ENCODE assay signal across 6 cellular contexts in genomic region chrX:115840729-115841128, GRCh38.
A peak's percentile ranks its signal among the peaks of the same experiment; 100 is the strongest.
DNase-seq lines count a peak whose midpoint lies in the region; TF ChIP-seq lines count a peak whose summit lies in the region.
"Not testable (repeated sequence)": the region's sequence is repeated elsewhere in the genome, so short reads cannot be mapped to it uniquely, and the experiment has no call there.

No MANE protein-coding gene starts in this region.

- H3K36me3 Mint-ChIP-seq in nephron progenitor cell (ENCODE audit: low read depth); osteocyte (ENCODE audit: unreplicated experiment): not testable (repeated sequence)

- TF ChIP-seq CTCF in nephron progenitor cell (IDR thresholded peaks at IDR 0.05); osteocyte (IDR thresholded peaks at IDR 0.05): not testable (repeated sequence)

- not testable (repeated sequence) for H3K4me1 Mint-ChIP-seq in nephron progenitor cell; osteocyte (ENCODE audit: unreplicated experiment)

- not testable (repeated sequence) for H3K4me3 Mint-ChIP-seq in nephron progenitor cell; osteocyte (ENCODE audit: unreplicated experiment)

- H3K27ac ChIP-seq in HUES6 (ENCODE audit: low read depth, low read length); ectodermal cell (ENCODE audit: insufficient read depth, low read depth, low read length, poor library complexity, severe bottlenecking): not testable (repeated sequence)

- not testable (repeated sequence) for H3K9me3 Mint-ChIP-seq in nephron progenitor cell; osteocyte (ENCODE audit: unreplicated experiment)

- H3K36me3 ChIP-seq in HUES6 (ENCODE audit: control insufficient read depth, insufficient read depth, low read length); NT2/D1 (ENCODE audit: insufficient read depth, insufficient read length, low read length); ectodermal cell (ENCODE audit: control insufficient read depth, insufficient read depth, low read length): not testable (repeated sequence)

- WGBS in ectodermal cell, 2 experiments = 0% methylated on average over 2 of the region's 14 CpGs; no CpG with 5 or more reads in 1 of the 2 experiments

- H3K27me3 Mint-ChIP-seq in nephron progenitor cell (ENCODE audit: low read depth, poor library complexity); osteocyte (ENCODE audit: unreplicated experiment): not testable (repeated sequence)

- not testable (repeated sequence) for H3K27ac Mint-ChIP-seq in nephron progenitor cell; osteocyte (ENCODE audit: unreplicated experiment)

- H3K9me3 ChIP-seq in HUES6 (ENCODE audit: control insufficient read depth, insufficient read depth, low read depth, low read length); NT2/D1 (ENCODE audit: insufficient read depth, low read length); ectodermal cell (ENCODE audit: control insufficient read depth, low read length): not testable (repeated sequence)

- not testable (repeated sequence) for DNase-seq in NT2/D1 (ENCODE audit: low read depth, low spot score)
- peak; percentile 15 for DNase-seq in activated CD8-positive, alpha-beta memory T cell treated with anti-CD3 and anti-CD28 coated beads for 24 hours
- DNase-seq in nephron progenitor cell = peak; percentile 13
- peak; percentile 21 for DNase-seq in osteocyte (ENCODE audit: extremely low spot score, unreplicated experiment)

- not testable (repeated sequence) for H3K27me3 ChIP-seq in HUES6 (ENCODE audit: control insufficient read depth, insufficient read depth, low read length); NT2/D1 (ENCODE audit: insufficient read depth, insufficient read length); ectodermal cell (ENCODE audit: control insufficient read depth, insufficient read depth, low read length, poor library complexity, severe bottlenecking)

- H3K9ac ChIP-seq in HUES6 (ENCODE audit: low read length) = peak overlapping the region; percentile 33
- H3K9ac ChIP-seq in NT2/D1 (ENCODE audit: insufficient read length, low read depth) = not testable (repeated sequence)

- not testable (repeated sequence) for H3K4me1 ChIP-seq in HUES6 (ENCODE audit: control insufficient read depth, insufficient read depth, low read length); NT2/D1 (ENCODE audit: insufficient read depth, insufficient read length); ectodermal cell (ENCODE audit: control insufficient read depth, insufficient read depth, low read length)

- H3K4me3 ChIP-seq in HUES6 (ENCODE audit: low read depth, low read length) (peak overlapping the region; percentile 40; the same call in 1 of the 2 replicates), NT2/D1 (ENCODE audit: insufficient read length, low read depth) (peak overlapping the region; percentile 21), ectodermal cell (ENCODE audit: insufficient read depth, low read depth, low read length) (peak overlapping the region; percentile 26)
